Comparison of ENCODE assay signal across 23 cellular contexts in genomic region chr3:166478356-166478755, GRCh38.
"Had no signal": no experiment of that assay in that cellular context is flagged by ENCODE, and none has a peak within 500 bp of the region (broad histone marks: within the 10 kb centered on the region; RNA-seq: fewer than 3 reads in every experiment).

No MANE protein-coding gene starts in this region.

- H3K9me3 ChIP-seq: testis, uterus had no signal

- H3K27me3 Mint-ChIP-seq: activated CD4-positive, alpha-beta T cell treated with anti-CD3 and anti-CD28 coated beads, Interleukin-2, amount 10 ng/mL, durations not matched to agents 7 days and 5 days; activated CD8-positive, alpha-beta T cell treated with anti-CD3 and anti-CD28 coated beads for 36 hours; activated naive CD4-positive, alpha-beta T cell treated with anti-CD3 and anti-CD28 coated beads, Interleukin-2, amount 50 U/mL, for 24 hours; natural killer cell treated with Interleukin-12 subunit alpha and Interleukin-12 subunit beta and Interleukin-15 and Interleukin-18, amount 100 ng/mL, for 72 hours; progenitor cell of endocrine pancreas; stimulated activated naive B cell treated with anti-CD40 and anti-IgM and Interleukin-4, amounts not matched to agents 10 μg/mL and 1 μg/mL and 100 μg/mL, for 72 hours had no signal

- DNase-seq: activated CD4-positive, alpha-beta T cell treated with anti-CD3 and anti-CD28 coated beads, Interleukin-2, amount 10 ng/mL, durations not matched to agents 7 days and 5 days; activated CD4-positive, CD25-positive, alpha-beta regulatory T cell treated with anti-CD3 and anti-CD28 coated beads, Interleukin-2, amount 50 U/mL, for 72 hours; activated CD8-positive, alpha-beta T cell treated with anti-CD3 and anti-CD28 coated beads for 36 hours; activated gamma-delta T cell treated with Interleukin-2 at 50 U/mL for 16 hours; anterior cingulate cortex; body of pancreas; erythroblast; foreskin melanocyte; immature natural killer cell; left ventricle myocardium superior; retina; stimulated activated CD4-positive, alpha-beta T cell treated with anti-CD3 and anti-CD28 coated beads, Interleukin-2, amount 100 ng/mL, for 48 hours; stimulated activated CD8-positive, alpha-beta memory T cell treated with anti-CD3 and anti-CD28 coated beads, Interleukin-4, amount 100 ng/mL, for 48 hours; stimulated activated naive B cell treated with anti-CD40 and anti-IgM and Interleukin-4, amounts not matched to agents 10 μg/mL and 1 μg/mL and 100 μg/mL, for 72 hours; testis; trophoblast cell; uterus; WERI-Rb-1 had no signal

- H3K4me1 ChIP-seq: body of pancreas, testis, uterus had no signal

- H3K36me3 ChIP-seq: uterus, WERI-Rb-1 had no signal

- H3K4me1 Mint-ChIP-seq: activated CD4-positive, alpha-beta T cell treated with anti-CD3 and anti-CD28 coated beads, Interleukin-2, amount 10 ng/mL, durations not matched to agents 7 days and 5 days; activated naive CD4-positive, alpha-beta T cell treated with anti-CD3 and anti-CD28 coated beads, Interleukin-2, amount 50 U/mL, for 24 hours; immature natural killer cell; stimulated activated naive B cell treated with anti-CD40 and anti-IgM and Interleukin-4, amounts not matched to agents 10 μg/mL and 1 μg/mL and 100 μg/mL, for 72 hours had no signal

- ATAC-seq: activated CD8-positive, alpha-beta T cell treated with anti-CD3 and anti-CD28 coated beads for 36 hours; body of pancreas; left ventricle myocardium superior; natural killer cell treated with Interleukin-12 subunit alpha and Interleukin-12 subunit beta and Interleukin-15 and Interleukin-18, amount 100 ng/mL, for 72 hours; stimulated activated naive B cell treated with anti-CD40 and anti-IgM and Interleukin-4, amounts not matched to agents 10 μg/mL and 1 μg/mL and 100 μg/mL, for 72 hours had no signal

- H3K27me3 ChIP-seq: body of pancreas, hepatocyte, testis had no signal

- H3K36me3 Mint-ChIP-seq: activated naive CD4-positive, alpha-beta T cell treated with anti-CD3 and anti-CD28 coated beads, Interleukin-2, amount 50 U/mL, for 24 hours; stimulated activated naive B cell treated with anti-CD40 and anti-IgM and Interleukin-4, amounts not matched to agents 10 μg/mL and 1 μg/mL and 100 μg/mL, for 72 hours had no signal

- H3K4me3 ChIP-seq: body of pancreas, hepatocyte, testis, uterus had no signal

- H3K27ac ChIP-seq: body of pancreas, hepatocyte, testis, uterus, WERI-Rb-1 had no signal

- H3K4me3 Mint-ChIP-seq: activated CD4-positive, alpha-beta T cell treated with anti-CD3 and anti-CD28 coated beads, Interleukin-2, amount 10 ng/mL, durations not matched to agents 7 days and 5 days; activated CD8-positive, alpha-beta T cell treated with anti-CD3 and anti-CD28 coated beads for 36 hours; activated naive CD4-positive, alpha-beta T cell treated with anti-CD3 and anti-CD28 coated beads, Interleukin-2, amount 50 U/mL, for 24 hours; activated T-helper 1 cell treated with anti-CD3 and anti-CD28 coated beads, Interleukin-12 subunit alpha, Interleukin-12 subunit beta, Interleukin-2, Interleukin-4 antibody, amounts not matched to agents 30 ng/mL and 10 ng/mL and 1 ng/mL, durations not matched to agents 14 hours and 24 hours and 36 hours; immature natural killer cell; natural killer cell treated with Interleukin-12 subunit alpha and Interleukin-12 subunit beta and Interleukin-15 and Interleukin-18, amount 100 ng/mL, for 72 hours; stimulated activated naive B cell treated with anti-CD40 and anti-IgM and Interleukin-4, amounts not matched to agents 10 μg/mL and 1 μg/mL and 100 μg/mL, for 72 hours had no signal

- H3K79me2 ChIP-seq: hepatocyte had no signal

- H3K27ac Mint-ChIP-seq: activated CD4-positive, alpha-beta T cell treated with anti-CD3 and anti-CD28 coated beads, Interleukin-2, amount 10 ng/mL, durations not matched to agents 7 days and 5 days; activated CD8-positive, alpha-beta T cell treated with anti-CD3 and anti-CD28 coated beads for 36 hours; activated naive CD4-positive, alpha-beta T cell treated with anti-CD3 and anti-CD28 coated beads, Interleukin-2, amount 50 U/mL, for 24 hours; activated T-helper 1 cell treated with anti-CD3 and anti-CD28 coated beads, Interleukin-12 subunit alpha, Interleukin-12 subunit beta, Interleukin-2, Interleukin-4 antibody, amounts not matched to agents 30 ng/mL and 10 ng/mL and 1 ng/mL, durations not matched to agents 14 hours and 24 hours and 36 hours; immature natural killer cell; natural killer cell treated with Interleukin-12 subunit alpha and Interleukin-12 subunit beta and Interleukin-15 and Interleukin-18, amount 100 ng/mL, for 72 hours; progenitor cell of endocrine pancreas; stimulated activated naive B cell treated with anti-CD40 and anti-IgM and Interleukin-4, amounts not matched to agents 10 μg/mL and 1 μg/mL and 100 μg/mL, for 72 hours had no signal

- H2AFZ ChIP-seq: hepatocyte had no signal

- H3K4me2 ChIP-seq: hepatocyte had no signal
